Comparison of ENCODE assay signal across 8 cellular contexts in genomic region chr9:101601904-101602765, GRCh38. TPM values are rescaled to one million over a fixed set of nuclear protein-coding genes. Genes with fewer than 3 reads are reported as not detected.
A peak's percentile ranks its signal among the peaks of the same experiment; 100 is the strongest.
DNase-seq lines count a peak whose midpoint lies in the region; ATAC-seq, FAIRE-seq and TF ChIP-seq lines count a peak whose summit lies in the region.

No MANE protein-coding gene starts in this region.

- intact Hi-C loops in CD8-positive, alpha-beta T cell (cut with DNase I, micrococcal nuclease) = loop anchor here in 1 of 2 experiments (1.0 kb wide), 1 partner anchor 126 kb away; no protein-coding TSS in a partner anchor
- intact Hi-C loops in activated T-helper 2 cell treated with anti-CD3 and anti-CD28 coated beads, Interferon-gamma antibody, Interleukin-2, Interleukin-4, amounts not matched to agents 10 μg/mL and 5 μg/mL and 100 μg/mL, durations not matched to agents 14 hours and 24 hours and 36 hours (cut with micrococcal nuclease) = loop anchor here (2.0 kb wide), 1 partner anchor 127 kb away; no protein-coding TSS in a partner anchor

- H3K9me3 Mint-ChIP-seq in CD8-positive, alpha-beta T cell = no peaks in the 10 kb centered on the region
- no peaks in the 10 kb centered on the region for H3K9me3 Mint-ChIP-seq in endothelial cell (ENCODE audit: unreplicated experiment)
- no peaks in the 10 kb centered on the region for H3K9me3 Mint-ChIP-seq in activated T-helper 2 cell treated with anti-CD3 and anti-CD28 coated beads, Interferon-gamma antibody, Interleukin-2, Interleukin-4, amounts not matched to agents 10 μg/mL and 5 μg/mL and 100 μg/mL, durations not matched to agents 14 hours and 24 hours and 36 hours

- no peaks in the 10 kb centered on the region for H3K9me3 ChIP-seq in CD8-positive, alpha-beta T cell (ENCODE audit: low read length)

- H3K79me2 ChIP-seq in KMS-11 (ENCODE audit: insufficient read depth, low read depth) = no peaks in the 10 kb centered on the region

- H3K27me3 Mint-ChIP-seq in CD8-positive, alpha-beta T cell (ENCODE audit: low read depth) = peaks cover 5% of the 10 kb centered on the region
- H3K27me3 Mint-ChIP-seq in endothelial cell (ENCODE audit: unreplicated experiment) = no peaks in the 10 kb centered on the region
- H3K27me3 Mint-ChIP-seq in activated T-helper 2 cell treated with anti-CD3 and anti-CD28 coated beads, Interferon-gamma antibody, Interleukin-2, Interleukin-4, amounts not matched to agents 10 μg/mL and 5 μg/mL and 100 μg/mL, durations not matched to agents 14 hours and 24 hours and 36 hours (ENCODE audit: low read depth) = peaks cover 7% of the 10 kb centered on the region

- no peak overlapping the region for H2AFZ ChIP-seq in KMS-11 (ENCODE audit: low read depth)

- DNase-seq in CD8-positive, alpha-beta T cell = peak in 1 of 7 experiments; percentile 6
- DNase-seq in RCC 7860 (ENCODE audit: low spot score) (peak; percentile 30), endothelial cell (ENCODE audit: low spot score) (peak; percentile 38), midbrain (lab: John Stamatoyannopoulos, UW) (peak; percentile 64)
- DNase-seq in activated T-helper 2 cell treated with anti-CD3 and anti-CD28 coated beads, Interferon-gamma antibody, Interleukin-2, Interleukin-4, amounts not matched to agents 10 μg/mL and 5 μg/mL and 100 μg/mL, durations not matched to agents 14 hours and 24 hours and 36 hours (ENCODE audit: low spot score) = no peak

- no peak overlapping the region for H3K4me3 ChIP-seq in CD8-positive, alpha-beta T cell (ENCODE audit: low read depth, low read length)
- H3K4me3 ChIP-seq in KMS-11 (IDR thresholded peaks at IDR 0.05; ENCODE audit: insufficient read depth, low read depth, low read length) = no peak overlapping the region

- no peaks in the 10 kb centered on the region for H3K27me3 ChIP-seq in CD8-positive, alpha-beta T cell (ENCODE audit: insufficient read depth, low read length)
- no peaks in the 10 kb centered on the region for H3K27me3 ChIP-seq in KMS-11 (ENCODE audit: insufficient read depth, low read depth)

- no peaks in the 10 kb centered on the region for H3K36me3 ChIP-seq in CD8-positive, alpha-beta T cell (ENCODE audit: insufficient read depth, low read length)
- no peaks in the 10 kb centered on the region for H3K36me3 ChIP-seq in KMS-11 (ENCODE audit: insufficient read depth)

- peaks cover 5% of the 10 kb centered on the region for H3K4me1 ChIP-seq in CD8-positive, alpha-beta T cell (ENCODE audit: insufficient read depth, low read length)
- no peaks in the 10 kb centered on the region for H3K4me1 ChIP-seq in KMS-11 (ENCODE audit: low read depth, poor library complexity, severe bottlenecking)

- no peak overlapping the region for H3K27ac ChIP-seq in CD8-positive, alpha-beta T cell (ENCODE audit: low read depth, low read length)
- no peak overlapping the region for H3K27ac ChIP-seq in KMS-11

- no peak overlapping the region for H3K9ac ChIP-seq in KMS-11

- H3K4me2 ChIP-seq in KMS-11 = no peak overlapping the region

- H4K20me1 ChIP-seq in KMS-11 (ENCODE audit: insufficient read depth) = no peaks in the 10 kb centered on the region

- POLR2A ChIA-PET in CD8-positive, alpha-beta T cell (lab: Charles Lee) = no interaction called here

- ATAC-seq in CD8-positive, alpha-beta T cell = peak; percentile 34
- ATAC-seq in GM18870 (IDR thresholded peaks at IDR 0.05; ENCODE audit: unreplicated experiment) (peak; percentile 70), HG03442 (IDR thresholded peaks at IDR 0.05; ENCODE audit: unreplicated experiment) (no peak)

- CTCF ChIA-PET in CD8-positive, alpha-beta T cell (lab: Charles Lee) = interaction anchor here (0.6 to 1.3 kb wide), 8 partner anchors 8 to 103 kb away, joined by 3 to 10 read pairs (median 4); no protein-coding TSS in a partner anchor

- no peak overlapping the region for H3K27ac Mint-ChIP-seq in CD8-positive, alpha-beta T cell
- no peak overlapping the region for H3K27ac Mint-ChIP-seq in endothelial cell (ENCODE audit: unreplicated experiment)
- no peak overlapping the region for H3K27ac Mint-ChIP-seq in activated T-helper 2 cell treated with anti-CD3 and anti-CD28 coated beads, Interferon-gamma antibody, Interleukin-2, Interleukin-4, amounts not matched to agents 10 μg/mL and 5 μg/mL and 100 μg/mL, durations not matched to agents 14 hours and 24 hours and 36 hours

- no peaks in the 10 kb centered on the region for H3K36me3 Mint-ChIP-seq in CD8-positive, alpha-beta T cell
- H3K36me3 Mint-ChIP-seq in endothelial cell (ENCODE audit: low read depth, unreplicated experiment) = peaks cover 4% of the 10 kb centered on the region
- no peaks in the 10 kb centered on the region for H3K36me3 Mint-ChIP-seq in activated T-helper 2 cell treated with anti-CD3 and anti-CD28 coated beads, Interferon-gamma antibody, Interleukin-2, Interleukin-4, amounts not matched to agents 10 μg/mL and 5 μg/mL and 100 μg/mL, durations not matched to agents 14 hours and 24 hours and 36 hours (ENCODE audit: low read depth)

- peak; percentile 30 for FAIRE-seq in RCC 7860 (lab: Jason Lieb, UNC)

- peak; percentile 70 for TF ChIP-seq CTCF in CD8-positive, alpha-beta T cell (IDR thresholded peaks at IDR 0.05)
- peak; percentile 83 for TF ChIP-seq CTCF in KMS-11 (conservative IDR thresholded peaks at IDR 0.05; ENCODE audit: low read depth, low read length)
- peak; percentile 58 for TF ChIP-seq CTCF in endothelial cell (IDR thresholded peaks at IDR 0.05; ENCODE audit: unreplicated experiment)

- peak overlapping the region; percentile 55 for H3K4me3 Mint-ChIP-seq in CD8-positive, alpha-beta T cell
- no peak overlapping the region for H3K4me3 Mint-ChIP-seq in endothelial cell (ENCODE audit: unreplicated experiment)
- no peak overlapping the region for H3K4me3 Mint-ChIP-seq in activated T-helper 2 cell treated with anti-CD3 and anti-CD28 coated beads, Interferon-gamma antibody, Interleukin-2, Interleukin-4, amounts not matched to agents 10 μg/mL and 5 μg/mL and 100 μg/mL, durations not matched to agents 14 hours and 24 hours and 36 hours (ENCODE audit: low read depth)

- H3K4me1 Mint-ChIP-seq in CD8-positive, alpha-beta T cell (ENCODE audit: low read depth) = peaks cover 4% of the 10 kb centered on the region
- peaks cover 13% of the 10 kb centered on the region for H3K4me1 Mint-ChIP-seq in endothelial cell (ENCODE audit: unreplicated experiment)
- peaks cover 3% of the 10 kb centered on the region for H3K4me1 Mint-ChIP-seq in activated T-helper 2 cell treated with anti-CD3 and anti-CD28 coated beads, Interferon-gamma antibody, Interleukin-2, Interleukin-4, amounts not matched to agents 10 μg/mL and 5 μg/mL and 100 μg/mL, durations not matched to agents 14 hours and 24 hours and 36 hours (ENCODE audit: low read depth)

RNA-seq across cellular contexts. Expression of gene PPP3R2, which starts 7.4 kb away (rescaled TPM):
- not detected for total RNA-seq in CD8-positive, alpha-beta T cell
- 2.2 TPM for total RNA-seq in endothelial cell (ENCODE audit: unreplicated experiment)
- total RNA-seq in activated T-helper 2 cell treated with anti-CD3 and anti-CD28 coated beads, Interferon-gamma antibody, Interleukin-2, Interleukin-4, amounts not matched to agents 10 μg/mL and 5 μg/mL and 100 μg/mL, durations not matched to agents 14 hours and 24 hours and 36 hours = not detected in 2 replicates
